Comparison of ENCODE assay signal across 8 cellular contexts in the genomic region with DNA sequence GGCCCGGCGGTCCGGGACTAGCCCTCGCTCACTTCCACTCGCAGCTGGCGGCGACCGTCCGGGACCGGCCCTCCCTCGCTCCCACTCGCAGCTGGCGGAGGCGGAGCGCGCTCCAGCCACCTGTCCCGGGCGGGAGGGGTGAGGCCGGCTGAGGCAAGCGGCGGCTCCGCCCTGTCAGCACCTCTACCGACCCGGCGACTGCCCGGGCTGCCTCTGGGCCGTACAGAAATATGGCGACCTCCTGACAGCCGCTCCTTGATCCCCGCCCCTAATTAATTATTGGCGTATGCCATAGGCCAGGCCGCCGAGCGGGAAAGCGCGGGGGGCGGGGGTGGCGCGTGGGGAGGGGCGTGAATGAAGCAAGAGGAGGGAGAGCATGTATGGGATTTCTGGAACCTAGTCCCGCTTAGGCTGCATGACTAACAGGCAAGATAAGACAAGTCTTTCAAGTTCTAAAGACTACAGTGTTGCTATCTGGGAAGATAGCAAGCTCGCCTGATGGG. TPM values are rescaled to one million over a fixed set of nuclear protein-coding genes. Genes with fewer than 3 reads are reported as not detected.
A peak's percentile ranks its signal among the peaks of the same experiment; 100 is the strongest.
DNase-seq lines count a peak whose midpoint lies in the region; ATAC-seq and TF ChIP-seq lines count a peak whose summit lies in the region.

A gene (minus strand): TSS at position 200 of the 503 bp plus-strand sequence. CDS start 243 bp downstream, outside the sequence.

- peak within 1 kb of the TSS; percentile 78 for H2AFZ ChIP-seq in Loucy (ENCODE audit: low read length)

- H3K79me2 ChIP-seq in Loucy (ENCODE audit: insufficient read depth, low read length) = no peaks in the 10 kb centered on the region

- H3F3A ChIP-seq in Loucy (ENCODE audit: low read depth) = no peaks in the 10 kb centered on the region

- H3K4me1 ChIP-seq in Loucy (ENCODE audit: insufficient read depth, low read length, poor library complexity, severe bottlenecking) (peaks cover 11% of the 10 kb centered on the region), ovary (ENCODE audit: insufficient read depth) (no peaks in the 10 kb centered on the region), thyroid gland (no peaks in the 10 kb centered on the region)

- H3K4me3 Mint-ChIP-seq in activated naive CD8-positive, alpha-beta T cell treated with anti-CD3 and anti-CD28 coated beads, Interleukin-2, amount 50 U/mL, for 24 hours = peak within 1 kb of the TSS; percentile 80

- no peaks in the 10 kb centered on the region for H3K27me3 ChIP-seq in Loucy (ENCODE audit: insufficient read depth, low read length, poor library complexity, severe bottlenecking)
- H3K27me3 ChIP-seq in ovary = no peaks in the 10 kb centered on the region
- H3K27me3 ChIP-seq in thyroid gland = no peaks in the 10 kb centered on the region

- peak; percentile 19 for TF ChIP-seq POLR2A in ovary (IDR thresholded peaks at IDR 0.05)
- peak in 1 of 2 donors; percentile 90 for TF ChIP-seq POLR2A in thyroid gland (IDR thresholded peaks at IDR 0.05)

- peak within 1 kb of the TSS; percentile 35 to 69 for H3K27ac ChIP-seq in ovary
- peak within 1 kb of the TSS in 2 of 3 donors; percentile 56 to 62 for H3K27ac ChIP-seq in thyroid gland

- no peaks in the 10 kb centered on the region for H3K27me3 Mint-ChIP-seq in activated naive CD8-positive, alpha-beta T cell treated with anti-CD3 and anti-CD28 coated beads, Interleukin-2, amount 50 U/mL, for 24 hours

- peaks cover 3% of the 10 kb centered on the region for H3K4me1 Mint-ChIP-seq in activated naive CD8-positive, alpha-beta T cell treated with anti-CD3 and anti-CD28 coated beads, Interleukin-2, amount 50 U/mL, for 24 hours

- peak within 1 kb of the TSS; percentile 55 for H3K9ac ChIP-seq in Loucy (ENCODE audit: low read depth, low read length, poor library complexity, severe bottlenecking)

- H3K9me2 ChIP-seq in Loucy (replicated peaks; ENCODE audit: low read depth, low read length) = no peaks in the 10 kb centered on the region

- TF ChIP-seq CTCF in Loucy (conservative IDR thresholded peaks at IDR 0.05; ENCODE audit: low read length) (no peak), ovary (IDR thresholded peaks at IDR 0.05) (no peak), thyroid gland (IDR thresholded peaks at IDR 0.05) (no peak)

- peak; percentile 72 for ATAC-seq in GM21786 (IDR thresholded peaks at IDR 0.05; ENCODE audit: unreplicated experiment)
- peak; percentile 88 for ATAC-seq in SK-N-SH treated with all-trans-retinoic acid at 6 μM for 48 hours
- ATAC-seq in activated naive CD8-positive, alpha-beta T cell treated with anti-CD3 and anti-CD28 coated beads, Interleukin-2, amount 50 U/mL, for 24 hours = peak; percentile 95
- peak; percentile 97 for ATAC-seq in Right ventricle myocardium superior (ENCODE audit: poor library complexity)

- intact Hi-C loops in Right ventricle myocardium superior (cut with DNase I) = no loop called here
- intact Hi-C loops in ovary (cut with DNase I) = no loop called here
- intact Hi-C loops in thyroid gland (cut with DNase I) = no loop called here

- no peaks in the 10 kb centered on the region for H4K20me1 ChIP-seq in Loucy (ENCODE audit: insufficient read depth, low read length, poor library complexity, severe bottlenecking)

- no peaks in the 10 kb centered on the region for H3K36me3 Mint-ChIP-seq in activated naive CD8-positive, alpha-beta T cell treated with anti-CD3 and anti-CD28 coated beads, Interleukin-2, amount 50 U/mL, for 24 hours (ENCODE audit: low read depth)

- H3K36me3 ChIP-seq in Loucy (ENCODE audit: insufficient read depth, low read length) (no peaks in the 10 kb centered on the region), ovary (no peaks in the 10 kb centered on the region), thyroid gland (no peaks in the 10 kb centered on the region)

- peak within 1 kb of the TSS; percentile 29 for H3K27ac Mint-ChIP-seq in activated naive CD8-positive, alpha-beta T cell treated with anti-CD3 and anti-CD28 coated beads, Interleukin-2, amount 50 U/mL, for 24 hours

- no peaks in the 10 kb centered on the region for H3K9me3 Mint-ChIP-seq in activated naive CD8-positive, alpha-beta T cell treated with anti-CD3 and anti-CD28 coated beads, Interleukin-2, amount 50 U/mL, for 24 hours

- no peaks in the 10 kb centered on the region for H3K9me3 ChIP-seq in Loucy (ENCODE audit: insufficient read depth, low read depth, low read length)
- H3K9me3 ChIP-seq in ovary = no peaks in the 10 kb centered on the region
- no peaks in the 10 kb centered on the region for H3K9me3 ChIP-seq in thyroid gland

- no peak for TF ChIP-seq EP300 in ovary (IDR thresholded peaks at IDR 0.05)

- H3K4me3 ChIP-seq in Loucy (ENCODE audit: low read length, poor library complexity, severe bottlenecking) (peak within 1 kb of the TSS; percentile 78), ovary (peak within 1 kb of the TSS; percentile 59), thyroid gland (replicated peaks in 1 of 3) (peak within 1 kb of the TSS; percentile 17 to 47 (median 46))

- H3K4me2 ChIP-seq in Loucy (ENCODE audit: low read depth, low read length, poor library complexity, severe bottlenecking) = peak within 1 kb of the TSS; percentile 87

- DNase-seq in DMS 273 treated with DMSO at 0.1 percent for 48 hours (lab: John Stamatoyannopoulos, UW) (peak; percentile 81), Right ventricle myocardium superior (peak; percentile 83), ovary (peak; percentile 77 to 85 (median 80)), thyroid gland (peak; percentile 86)
- peak; percentile 66 for DNase-seq in activated naive CD8-positive, alpha-beta T cell treated with anti-CD3 and anti-CD28 coated beads, Interleukin-2, amount 50 U/mL, for 24 hours

- WGBS in ovary, 3 donors = 25 to 36% (median 32%) methylated on average over 20 to 42 of the region's 42 CpGs
- 2 to 14% methylated on average over 2 to 9 of the region's 42 CpGs for WGBS in thyroid gland, 2 donors

TF ChIP-seq in SK-N-SH treated with all-trans-retinoic acid at 6 μM for 48 hours, 23 proteins besides CTCF, POLR2A, EP300 and RAD21:
- TF ChIP-seq, protein P1, sequence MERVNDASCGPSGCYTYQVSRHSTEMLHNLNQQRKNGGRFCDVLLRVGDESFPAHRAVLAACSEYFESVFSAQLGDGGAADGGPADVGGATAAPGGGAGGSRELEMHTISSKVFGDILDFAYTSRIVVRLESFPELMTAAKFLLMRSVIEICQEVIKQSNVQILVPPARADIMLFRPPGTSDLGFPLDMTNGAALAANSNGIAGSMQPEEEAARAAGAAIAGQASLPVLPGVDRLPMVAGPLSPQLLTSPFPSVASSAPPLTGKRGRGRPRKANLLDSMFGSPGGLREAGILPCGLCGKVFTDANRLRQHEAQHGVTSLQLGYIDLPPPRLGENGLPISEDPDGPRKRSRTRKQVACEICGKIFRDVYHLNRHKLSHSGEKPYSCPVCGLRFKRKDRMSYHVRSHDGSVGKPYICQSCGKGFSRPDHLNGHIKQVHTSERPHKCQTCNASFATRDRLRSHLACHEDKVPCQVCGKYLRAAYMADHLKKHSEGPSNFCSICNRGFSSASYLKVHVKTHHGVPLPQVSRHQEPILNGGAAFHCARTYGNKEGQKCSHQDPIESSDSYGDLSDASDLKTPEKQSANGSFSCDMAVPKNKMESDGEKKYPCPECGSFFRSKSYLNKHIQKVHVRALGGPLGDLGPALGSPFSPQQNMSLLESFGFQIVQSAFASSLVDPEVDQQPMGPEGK (CRISPR knock-in tag; IDR thresholded peaks at IDR 0.05; ENCODE audit: borderline replicate concordance) = no peak
- TF ChIP-seq ZNF70 (CRISPR knock-in tag; IDR thresholded peaks at IDR 0.05) = no peak
- TF ChIP-seq BACH2 (CRISPR knock-in tag; IDR thresholded peaks at IDR 0.05; ENCODE audit: borderline replicate concordance) = no peak
- TF ChIP-seq ZFP30 (CRISPR knock-in tag; IDR thresholded peaks at IDR 0.05) = no peak

RNA-seq across cellular contexts. Expression of the gene that starts here (rescaled TPM):
- 2.4 TPM for total RNA-seq in Right ventricle myocardium superior
- total RNA-seq in ovary = 10 to 100 TPM; 15.4 to 26.4 (median 19.4) TPM
- 10 to 100 TPM in 1 of 2 donors, 1 to 10 TPM in 1; 9.6 to 25.9 TPM for polyA plus RNA-seq in ovary
- 10 to 100 TPM; 15.3 to 24.6 (median 18.6) TPM for total RNA-seq in thyroid gland

Comparison
In these comparisons a context has a peak if more than half of its experiments do, and no peak if none do; other contexts are left out.
1. Peak in every context shown above with its lines: DNase-seq, ATAC-seq, H3K4me3 ChIP-seq and H3K27ac ChIP-seq.